12 cellular contexts compared by ENCODE assay signal in the genomic region with DNA sequence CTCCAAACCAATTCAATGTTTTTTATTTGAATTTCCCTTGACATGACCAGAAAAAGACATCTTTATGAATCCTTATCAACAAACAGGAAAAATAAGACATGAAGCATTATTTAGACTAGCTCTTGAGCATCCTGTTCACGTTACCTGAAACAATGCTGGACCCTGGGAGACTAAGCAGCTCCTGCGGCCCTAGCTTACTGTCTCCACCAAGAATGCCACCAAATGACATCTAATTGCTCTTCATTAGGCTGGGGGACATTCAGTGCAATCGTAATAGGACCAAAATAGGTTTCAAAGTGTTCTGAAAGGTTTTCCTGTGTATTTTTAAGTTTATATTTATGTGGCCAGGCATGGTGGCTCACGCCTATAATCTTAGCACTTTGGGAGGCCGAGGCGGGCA. TPM values are rescaled to one million over a fixed set of nuclear protein-coding genes. Genes with fewer than 3 reads are reported as not detected.
A peak's percentile ranks its signal among the peaks of the same experiment; 100 is the strongest.
DNase-seq lines count a peak whose midpoint lies in the region; ATAC-seq and TF ChIP-seq lines count a peak whose summit lies in the region.
"Had no signal": no experiment of that assay in that cellular context is flagged by ENCODE, and none has a peak within 500 bp of the region (broad histone marks: within the 10 kb centered on the region; RNA-seq: fewer than 3 reads in every experiment).

No MANE protein-coding gene starts in this region.

- peaks cover 0 to 1% of the 10 kb centered on the region in 2 donors for H3K36me3 ChIP-seq in ascending aorta

- CTCF ChIA-PET in activated CD8-positive, alpha-beta memory T cell treated with anti-CD3 and anti-CD28 coated beads, Interleukin-2, amount 10 ng/mL, durations not matched to agents 7 days and 5 days (lab: Charles Lee), result interaction anchor here (0.8 to 3.8 kb wide), 5 partner anchors 10 to 74 kb away, joined by 4 to 36 read pairs (median 12); a partner anchor contains a TSS

- peak overlapping the region; percentile 62 for H3K27ac Mint-ChIP-seq in activated CD8-positive, alpha-beta memory T cell treated with anti-CD3 and anti-CD28 coated beads, Interleukin-2, amount 10 ng/mL, durations not matched to agents 7 days and 5 days
- peak overlapping the region; percentile 98 for H3K27ac Mint-ChIP-seq in mesothelial cell of epicardium

- no peak for TF ChIP-seq CTCF in ascending aorta (IDR thresholded peaks at IDR 0.05)
- TF ChIP-seq CTCF in mesothelial cell of epicardium (IDR thresholded peaks at IDR 0.05; ENCODE audit: unreplicated experiment), result no peak

- H3K27ac ChIP-seq in ascending aorta (peak overlapping the region; percentile 90 to 94), temporal lobe (ENCODE audit: low read depth, low read length) (peak overlapping the region; percentile 73)

- no peaks in the 10 kb centered on the region for H3K27me3 Mint-ChIP-seq in activated CD8-positive, alpha-beta memory T cell treated with anti-CD3 and anti-CD28 coated beads, Interleukin-2, amount 10 ng/mL, durations not matched to agents 7 days and 5 days
- no peaks in the 10 kb centered on the region for H3K27me3 Mint-ChIP-seq in mesothelial cell of epicardium (ENCODE audit: low read depth)

- H3K9me3 Mint-ChIP-seq in activated CD8-positive, alpha-beta memory T cell treated with anti-CD3 and anti-CD28 coated beads, Interleukin-2, amount 10 ng/mL, durations not matched to agents 7 days and 5 days (ENCODE audit: low read depth), result no peaks in the 10 kb centered on the region
- H3K9me3 Mint-ChIP-seq in mesothelial cell of epicardium, result no peaks in the 10 kb centered on the region

- DNase-seq in activated CD8-positive, alpha-beta memory T cell treated with anti-CD3 and anti-CD28 coated beads, Interleukin-2, amount 10 ng/mL, durations not matched to agents 7 days and 5 days, result no peak
- DNase-seq in activated CD8-positive, alpha-beta memory T cell treated with anti-CD3 and anti-CD28 coated beads, Interleukin-2, amount 50 U/mL, for 48 hours, result no peak
- DNase-seq in ascending aorta (ENCODE audit: low spot score in 2 of 2) (no peak), mesothelial cell of epicardium (ENCODE audit: low spot score in 2 of 2, unreplicated experiment in 2 of 2) (no peak), iPS-NIHi7 (ENCODE audit: extremely low spot score) (no peak), occipital lobe (lab: John Stamatoyannopoulos, UW) (no peak)
- DNase-seq: ACHN, GDM1, NCI-H2107, PC-9 had no signal

- peaks cover 28% of the 10 kb centered on the region for H3K36me3 Mint-ChIP-seq in activated CD8-positive, alpha-beta memory T cell treated with anti-CD3 and anti-CD28 coated beads, Interleukin-2, amount 10 ng/mL, durations not matched to agents 7 days and 5 days
- H3K36me3 Mint-ChIP-seq in mesothelial cell of epicardium, result peaks cover 11% of the 10 kb centered on the region

- H3K4me3 ChIP-seq in ascending aorta, result peak overlapping the region in 1 of 2 donors; percentile 1
- H3K4me3 ChIP-seq: PC-9 had no signal

- H3K27me3 ChIP-seq in ascending aorta, result no peaks in the 10 kb centered on the region

- peaks cover 57% of the 10 kb centered on the region for H3K4me1 Mint-ChIP-seq in activated CD8-positive, alpha-beta memory T cell treated with anti-CD3 and anti-CD28 coated beads, Interleukin-2, amount 10 ng/mL, durations not matched to agents 7 days and 5 days
- peaks cover 61% of the 10 kb centered on the region for H3K4me1 Mint-ChIP-seq in mesothelial cell of epicardium

- peaks cover 30 to 72% of the 10 kb centered on the region in 2 donors for H3K4me1 ChIP-seq in ascending aorta

- intact Hi-C loops in ascending aorta (cut with DNase I), result no loop called here

- no peaks in the 10 kb centered on the region for H3K9me3 ChIP-seq in ascending aorta

- H3K4me3 Mint-ChIP-seq in activated CD8-positive, alpha-beta memory T cell treated with anti-CD3 and anti-CD28 coated beads, Interleukin-2, amount 10 ng/mL, durations not matched to agents 7 days and 5 days, result no peak overlapping the region
- H3K4me3 Mint-ChIP-seq in mesothelial cell of epicardium, result no peak overlapping the region

- ATAC-seq in activated CD8-positive, alpha-beta memory T cell treated with anti-CD3 and anti-CD28 coated beads, Interleukin-2, amount 10 ng/mL, durations not matched to agents 7 days and 5 days, result no peak
- no peak for ATAC-seq in HG02763 (IDR thresholded peaks at IDR 0.05; ENCODE audit: unreplicated experiment)

RNA-seq across cellular contexts. Expression of a gene that starts 25.5 kb away (rescaled TPM):
- total RNA-seq in activated CD8-positive, alpha-beta memory T cell treated with anti-CD3 and anti-CD28 coated beads, Interleukin-2, amount 10 ng/mL, durations not matched to agents 7 days and 5 days, result 10 to 100 TPM; 56.5 to 58.9 TPM
- 99.3 TPM for total RNA-seq in ascending aorta
- 93.1 to 93.9 TPM (median 93.3 TPM) in 3 replicates for total RNA-seq in mesothelial cell of epicardium
- 14.0 TPM for total RNA-seq in temporal lobe
- 13.4 TPM for total RNA-seq in occipital lobe

RNA-seq across cellular contexts. Expression of a gene that starts 26.5 kb away (rescaled TPM):
- 100 to 1,000 TPM; 298 to 320 TPM for total RNA-seq in activated CD8-positive, alpha-beta memory T cell treated with anti-CD3 and anti-CD28 coated beads, Interleukin-2, amount 10 ng/mL, durations not matched to agents 7 days and 5 days
- total RNA-seq in ascending aorta, result 32.9 TPM
- 264 to 274 TPM (median 269 TPM) in 3 replicates for total RNA-seq in mesothelial cell of epicardium
- total RNA-seq in temporal lobe, result 128 TPM
- total RNA-seq in occipital lobe, result 81.6 TPM
